ENCODE assay signal across 1 cellular context in the genomic region with DNA sequence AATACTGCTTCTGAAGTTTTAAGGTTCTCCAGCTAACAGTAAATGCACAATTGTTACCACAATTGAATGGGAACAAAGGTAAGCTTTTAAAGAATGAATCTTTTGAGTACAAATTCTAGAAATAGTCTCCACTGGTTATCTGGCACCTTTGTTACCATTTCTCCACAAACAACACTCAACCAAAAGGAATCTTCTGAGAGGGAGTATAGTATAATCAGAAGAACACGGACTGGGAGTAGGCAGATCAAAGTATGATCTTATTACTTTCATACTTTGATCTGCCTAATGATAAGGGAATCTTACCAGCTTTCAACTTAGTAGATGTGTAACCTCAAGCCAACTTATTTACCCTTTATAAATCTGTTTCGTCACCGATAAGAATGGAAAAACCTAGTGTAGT.
TF ChIP-seq lines count a peak whose summit lies in the region.

No MANE protein-coding gene starts in this region.

TF ChIP-seq in GM23338, 12 proteins besides CTCF, POLR2A, EP300 and RAD21 (continued from another document):
- TF ChIP-seq ETS1 (IDR thresholded peaks at IDR 0.05), result no peak
- no peak for TF ChIP-seq EZH2 (IDR thresholded peaks at IDR 0.05; ENCODE audit: low read depth, unreplicated experiment)
- TF ChIP-seq POLR2AphosphoS5 (IDR thresholded peaks at IDR 0.05; ENCODE audit: low read depth), result no peak
- TF ChIP-seq, protein P1, sequence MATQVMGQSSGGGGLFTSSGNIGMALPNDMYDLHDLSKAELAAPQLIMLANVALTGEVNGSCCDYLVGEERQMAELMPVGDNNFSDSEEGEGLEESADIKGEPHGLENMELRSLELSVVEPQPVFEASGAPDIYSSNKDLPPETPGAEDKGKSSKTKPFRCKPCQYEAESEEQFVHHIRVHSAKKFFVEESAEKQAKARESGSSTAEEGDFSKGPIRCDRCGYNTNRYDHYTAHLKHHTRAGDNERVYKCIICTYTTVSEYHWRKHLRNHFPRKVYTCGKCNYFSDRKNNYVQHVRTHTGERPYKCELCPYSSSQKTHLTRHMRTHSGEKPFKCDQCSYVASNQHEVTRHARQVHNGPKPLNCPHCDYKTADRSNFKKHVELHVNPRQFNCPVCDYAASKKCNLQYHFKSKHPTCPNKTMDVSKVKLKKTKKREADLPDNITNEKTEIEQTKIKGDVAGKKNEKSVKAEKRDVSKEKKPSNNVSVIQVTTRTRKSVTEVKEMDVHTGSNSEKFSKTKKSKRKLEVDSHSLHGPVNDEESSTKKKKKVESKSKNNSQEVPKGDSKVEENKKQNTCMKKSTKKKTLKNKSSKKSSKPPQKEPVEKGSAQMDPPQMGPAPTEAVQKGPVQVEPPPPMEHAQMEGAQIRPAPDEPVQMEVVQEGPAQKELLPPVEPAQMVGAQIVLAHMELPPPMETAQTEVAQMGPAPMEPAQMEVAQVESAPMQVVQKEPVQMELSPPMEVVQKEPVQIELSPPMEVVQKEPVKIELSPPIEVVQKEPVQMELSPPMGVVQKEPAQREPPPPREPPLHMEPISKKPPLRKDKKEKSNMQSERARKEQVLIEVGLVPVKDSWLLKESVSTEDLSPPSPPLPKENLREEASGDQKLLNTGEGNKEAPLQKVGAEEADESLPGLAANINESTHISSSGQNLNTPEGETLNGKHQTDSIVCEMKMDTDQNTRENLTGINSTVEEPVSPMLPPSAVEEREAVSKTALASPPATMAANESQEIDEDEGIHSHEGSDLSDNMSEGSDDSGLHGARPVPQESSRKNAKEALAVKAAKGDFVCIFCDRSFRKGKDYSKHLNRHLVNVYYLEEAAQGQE (IDR thresholded peaks at IDR 0.05; ENCODE audit: unreplicated experiment), result no peak
- no peak for TF ChIP-seq EZH2phosphoT487 (IDR thresholded peaks at IDR 0.05; ENCODE audit: unreplicated experiment)
